In the genomic region with DNA sequence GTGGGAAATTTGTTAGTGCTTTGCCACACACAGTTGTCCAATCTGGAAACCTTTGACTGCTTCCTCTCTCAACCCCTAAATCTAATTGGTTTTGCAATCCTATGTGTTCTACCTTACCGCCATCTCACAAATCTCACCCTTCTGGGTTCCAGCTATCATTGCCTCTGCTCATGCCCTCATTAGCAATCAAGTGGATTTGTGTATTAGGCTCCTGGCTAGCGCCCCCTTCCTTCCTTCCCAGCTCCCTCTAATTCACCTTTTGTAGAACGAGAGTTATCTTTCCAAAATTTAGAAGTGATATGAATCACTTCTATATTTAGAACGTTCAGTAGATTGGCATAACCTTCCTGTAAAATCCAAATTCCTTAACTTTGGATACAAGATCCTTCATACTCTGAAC, we compare ENCODE assay signal across 19 cellular contexts. TPM values are rescaled to one million over a fixed set of nuclear protein-coding genes. Genes with fewer than 3 reads are reported as not detected.
DNase-seq lines count a peak whose midpoint lies in the region; ATAC-seq and TF ChIP-seq lines count a peak whose summit lies in the region.
"Had no signal": no experiment of that assay in that cellular context is flagged by ENCODE, and none has a peak within 500 bp of the region (broad histone marks: within the 10 kb centered on the region; RNA-seq: fewer than 3 reads in every experiment).

No MANE protein-coding gene starts in this region.

- WGBS in hepatocyte (ENCODE audit: low lambda C conversion rate, missing lambda C conversion rate), result 80% methylated on average over 4 of the region's 4 CpGs
- WGBS in smooth muscle cell (ENCODE audit: low lambda C conversion rate), result 68% methylated on average over 4 of the region's 4 CpGs

- no peaks in the 10 kb centered on the region for H3K9me2 ChIP-seq in hepatocyte (replicated peaks; ENCODE audit: insufficient read depth)

- peaks cover 10% of the 10 kb centered on the region for H3K4me1 ChIP-seq in OCI-LY3 (ENCODE audit: low read length)
- no peaks in the 10 kb centered on the region for H3K4me1 ChIP-seq in hepatocyte (ENCODE audit: insufficient read depth)
- H3K4me1 ChIP-seq in smooth muscle cell (ENCODE audit: low read depth), result peaks cover 5% of the 10 kb centered on the region
- H3K4me1 ChIP-seq: A549 had no signal

- H3K4me3 ChIP-seq in GM06990 (replicated peaks; ENCODE audit: low read depth, low read length) (no peak overlapping the region), OCI-LY3 (ENCODE audit: low read length) (no peak overlapping the region), hepatocyte (no peak overlapping the region), smooth muscle cell (no peak overlapping the region)
- H3K4me3 ChIP-seq: A549, SJCRH30 had no signal

- DNase-seq in GM06990 (ENCODE audit: extremely low read depth, insufficient read length), result no peak
- no peak for DNase-seq in hepatocyte (ENCODE audit: low spot score)
- no peak for DNase-seq in smooth muscle cell (lab: John Stamatoyannopoulos, UW; ENCODE audit: unreplicated experiment)
- no peak for DNase-seq in occipital lobe (lab: John Stamatoyannopoulos, UW)
- DNase-seq: DMS79, Kasumi-1, MM.1S, NCI-H1092 treated with DMSO at 0.1 percent for 48 hours, NCI-H1436 treated with DMSO at 0.1 percent for 48 hours, NCI-H1930, NCI-H510A, T-cell had no signal

- no peaks in the 10 kb centered on the region for H4K20me1 ChIP-seq in OCI-LY3 (ENCODE audit: insufficient read depth, low read length)
- H4K20me1 ChIP-seq in hepatocyte (ENCODE audit: insufficient read depth, poor library complexity, severe bottlenecking), result no peaks in the 10 kb centered on the region
- H4K20me1 ChIP-seq in smooth muscle cell (ENCODE audit: low read depth), result no peaks in the 10 kb centered on the region

- H3F3A ChIP-seq in smooth muscle cell (ENCODE audit: low read depth), result no peaks in the 10 kb centered on the region

- peak; percentile 7 for TF ChIP-seq CTCF in GM06990 (IDR thresholded peaks at IDR 0.05; ENCODE audit: insufficient read depth, low read length, poor library complexity, severe bottlenecking)
- TF ChIP-seq CTCF in OCI-LY3 (IDR thresholded peaks at IDR 0.05; ENCODE audit: low read depth, low read length), result peak; percentile 21; the same call in 1 of the 2 replicates
- no peak for TF ChIP-seq CTCF in hepatocyte (IDR thresholded peaks at IDR 0.05; ENCODE audit: poor library complexity)
- TF ChIP-seq CTCF in smooth muscle cell (IDR thresholded peaks at IDR 0.05; ENCODE audit: borderline replicate concordance, insufficient read depth, poor library complexity, severe bottlenecking), result no peak

- no peak overlapping the region for H3K4me2 ChIP-seq in OCI-LY3 (ENCODE audit: low read length)
- no peak overlapping the region for H3K4me2 ChIP-seq in hepatocyte
- H3K4me2 ChIP-seq in smooth muscle cell, result peak overlapping the region; percentile 56
- H3K4me2 ChIP-seq: A549 had no signal

- no peak overlapping the region for H3K27ac ChIP-seq in OCI-LY3 (ENCODE audit: low read length)
- H3K27ac ChIP-seq in hepatocyte, result peak overlapping the region; percentile 12
- H3K27ac ChIP-seq in smooth muscle cell (ENCODE audit: low read depth), result no peak overlapping the region
- H3K27ac ChIP-seq: A549, SJCRH30 had no signal

- H3K36me3 ChIP-seq in GM06990 (ENCODE audit: control insufficient read depth, insufficient read depth, low read length) (no peaks in the 10 kb centered on the region), OCI-LY3 (replicated peaks; ENCODE audit: low read depth, low read length) (no peaks in the 10 kb centered on the region), hepatocyte (replicated peaks; ENCODE audit: insufficient read depth, low read depth) (no peaks in the 10 kb centered on the region), smooth muscle cell (ENCODE audit: low read depth) (no peaks in the 10 kb centered on the region)
- H3K36me3 ChIP-seq: SJCRH30 had no signal

- H2AFZ ChIP-seq in OCI-LY3 (ENCODE audit: low read depth, low read length), result no peak overlapping the region
- no peak overlapping the region for H2AFZ ChIP-seq in hepatocyte
- no peak overlapping the region for H2AFZ ChIP-seq in smooth muscle cell (ENCODE audit: low read depth)

- H3K9me3 ChIP-seq in OCI-LY3 (ENCODE audit: insufficient read depth, low read length) (no peaks in the 10 kb centered on the region), hepatocyte (ENCODE audit: low read depth) (no peaks in the 10 kb centered on the region), smooth muscle cell (replicated peaks; ENCODE audit: low read depth) (no peaks in the 10 kb centered on the region)
- H3K9me3 ChIP-seq: A549, SJCRH30 had no signal

- H3K79me2 ChIP-seq in OCI-LY3 (ENCODE audit: low read length) (no peaks in the 10 kb centered on the region), hepatocyte (no peaks in the 10 kb centered on the region), smooth muscle cell (ENCODE audit: low read depth) (no peaks in the 10 kb centered on the region)

- H3K27me3 ChIP-seq in GM06990 (replicated peaks; ENCODE audit: control insufficient read depth, insufficient read depth, low read length), result no peaks in the 10 kb centered on the region
- no peaks in the 10 kb centered on the region for H3K27me3 ChIP-seq in OCI-LY3 (ENCODE audit: low read depth, low read length)
- H3K27me3 ChIP-seq in hepatocyte, result no peaks in the 10 kb centered on the region
- H3K27me3 ChIP-seq in smooth muscle cell (ENCODE audit: low read depth), result no peaks in the 10 kb centered on the region
- H3K27me3 ChIP-seq: SJCRH30 had no signal

- ATAC-seq in GM21825 (IDR thresholded peaks at IDR 0.05; ENCODE audit: unreplicated experiment) (no peak), HG02973 (IDR thresholded peaks at IDR 0.05; ENCODE audit: unreplicated experiment) (no peak)
- ATAC-seq: A549, T-cell had no signal

- H3K9ac ChIP-seq in OCI-LY3 (ENCODE audit: low read length) (no peak overlapping the region), smooth muscle cell (ENCODE audit: low read depth) (no peak overlapping the region)

RNA-seq across cellular contexts. Expression of a gene that starts 18.6 kb away (rescaled TPM):
- 71.2 and 79.6 TPM in 2 replicates for total RNA-seq in hepatocyte
- polyA plus RNA-seq in hepatocyte, result 49.4 and 51.2 TPM in 2 replicates
- not detected in 2 replicates for total RNA-seq in smooth muscle cell
- not detected in 2 replicates for polyA plus RNA-seq in smooth muscle cell
- 5.8 TPM for total RNA-seq in occipital lobe
- total RNA-seq: B cell, H4, SJCRH30, T-cell had no signal
- polyA plus RNA-seq: A549 had no signal

RNA-seq across cellular contexts. Expression of a gene that starts 47.1 kb away (rescaled TPM):
- 20.5 and 31.4 TPM in 2 replicates for total RNA-seq in hepatocyte
- 10.3 and 12.6 TPM in 2 replicates for polyA plus RNA-seq in hepatocyte
- total RNA-seq in smooth muscle cell, result 2.0 and 3.9 TPM in 2 replicates
- polyA plus RNA-seq in smooth muscle cell, result 0.59 and 2.0 TPM in 2 replicates
- total RNA-seq in occipital lobe, result 1.9 TPM

Comparison
In these comparisons a context has a peak if more than half of its experiments do, and no peak if none do; other contexts are left out.
1. CTCF ChIP-seq: peak in GM06990 (single experiment) and OCI-LY3 (single experiment); none in hepatocyte (single experiment) and smooth muscle cell (single experiment).
2. RNA of a gene that starts 18.6 kb away (total RNA-seq): 71.2 to 79.6 TPM in hepatocyte; 5.8 TPM in occipital lobe (single experiment) and not detected in smooth muscle cell; every median in the first group is over 10 times any median in the second.